ENCODE assay signal across 13 cellular contexts in the genomic region with DNA sequence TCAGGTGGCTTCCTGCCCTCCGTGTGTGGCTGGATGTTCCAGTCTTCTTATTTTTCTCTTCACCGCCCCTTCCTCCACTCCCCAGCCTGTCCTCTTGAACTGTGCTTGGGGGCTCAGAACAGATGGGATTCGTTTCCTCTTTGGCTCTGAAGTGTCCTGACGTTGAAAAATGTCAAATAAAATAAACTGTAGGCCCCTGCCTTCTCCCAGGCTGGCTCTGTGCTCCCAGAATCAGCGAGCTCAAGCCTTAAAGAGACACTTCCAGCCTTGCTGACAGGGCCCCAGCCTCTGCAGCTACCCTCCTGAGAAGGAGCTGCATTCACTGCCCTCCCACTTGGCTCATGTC.
A peak's percentile ranks its signal among the peaks of the same experiment; 100 is the strongest.
DNase-seq lines count a peak whose midpoint lies in the region; ATAC-seq and TF ChIP-seq lines count a peak whose summit lies in the region.
"Had no signal": no experiment of that assay in that cellular context is flagged by ENCODE, and none has a peak within 500 bp of the region (broad histone marks: within the 10 kb centered on the region; RNA-seq: fewer than 3 reads in every experiment).

No MANE protein-coding gene starts in this region.

- H3K36me3 ChIP-seq in gastroesophageal sphincter (no peaks in the 10 kb centered on the region), neural progenitor cell (no peaks in the 10 kb centered on the region), vagina (no peaks in the 10 kb centered on the region)
- H3K36me3 ChIP-seq: right lobe of liver had no signal

- WGBS in gastroesophageal sphincter (ENCODE audit: low coverage in 1 of 2), 2 donors = 15 to 17% methylated on average over 2 to 5 of the region's 5 CpGs

- H3K9ac ChIP-seq in neural progenitor cell = no peak overlapping the region

- DNase-seq in natural killer cell treated with Interleukin-12 subunit alpha and Interleukin-12 subunit beta and Interleukin-15 and Interleukin-18, amount 100 ng/mL, for 72 hours (ENCODE audit: low spot score) = peak; percentile 22
- DNase-seq in natural killer cell = no peak
- no peak for DNase-seq in neural progenitor cell (ENCODE audit: low spot score)
- no peak for DNase-seq in vagina (ENCODE audit: extremely low spot score in 2 of 2)
- no peak for DNase-seq in ureter (ENCODE audit: low spot score)
- no peak for DNase-seq in amygdala (lab: John Stamatoyannopoulos, UW)
- DNase-seq in foreskin melanocyte = no peak
- DNase-seq: activated CD4-positive, alpha-beta memory T cell treated with anti-CD3 and anti-CD28 coated beads for 36 hours; activated effector memory CD4-positive, alpha-beta T cell treated with anti-CD3 and anti-CD28 coated beads, Interleukin-2, amount 50 U/mL, for 16 hours; cortex of kidney; NCI-H146; right lobe of liver had no signal

- peak overlapping the region in 3 of 4 donors; percentile 67 to 74 (median 73) for H3K27ac ChIP-seq in gastroesophageal sphincter
- peak overlapping the region; percentile 61 for H3K27ac ChIP-seq in neural progenitor cell
- peak overlapping the region; percentile 71 for H3K27ac ChIP-seq in vagina
- H3K27ac ChIP-seq: right lobe of liver had no signal

- no peak overlapping the region for H2AFZ ChIP-seq in neural progenitor cell (replicated peaks)

- no peak overlapping the region for H3K4me2 ChIP-seq in neural progenitor cell

- H3K4me1 Mint-ChIP-seq in natural killer cell treated with Interleukin-12 subunit alpha and Interleukin-12 subunit beta and Interleukin-15 and Interleukin-18, amount 100 ng/mL, for 72 hours (ENCODE audit: low read depth in 2 of 2) = no peaks in the 10 kb centered on the region
- H3K4me1 Mint-ChIP-seq in natural killer cell (no peaks in the 10 kb centered on the region), neural progenitor cell (peaks cover 57% of the 10 kb centered on the region)

- H3K4me1 ChIP-seq in gastroesophageal sphincter (peaks cover 0 to 63% (median 32%) of the 10 kb centered on the region in 3 donors), neural progenitor cell (peaks cover 38% of the 10 kb centered on the region), vagina (peaks cover 54% of the 10 kb centered on the region)
- H3K4me1 ChIP-seq: right lobe of liver had no signal

- intact Hi-C loops in natural killer cell (cut with micrococcal nuclease) (no loop called here), vagina (cut with DNase I) (no loop called here)

- H3K27me3 ChIP-seq in gastroesophageal sphincter = no peaks in the 10 kb centered on the region
- H3K27me3 ChIP-seq in neural progenitor cell = no peaks in the 10 kb centered on the region
- no peaks in the 10 kb centered on the region for H3K27me3 ChIP-seq in vagina
- H3K27me3 ChIP-seq: right lobe of liver had no signal

- TF ChIP-seq POLR2A in gastroesophageal sphincter (IDR thresholded peaks at IDR 0.05) = no peak
- TF ChIP-seq POLR2A in vagina (IDR thresholded peaks at IDR 0.05) = no peak

- H3K9me3 ChIP-seq in gastroesophageal sphincter = no peaks in the 10 kb centered on the region
- H3K9me3 ChIP-seq in neural progenitor cell (ENCODE audit: low read depth) = no peaks in the 10 kb centered on the region
- no peaks in the 10 kb centered on the region for H3K9me3 ChIP-seq in vagina
- H3K9me3 ChIP-seq: right lobe of liver had no signal

- H3K4me3 ChIP-seq in gastroesophageal sphincter (no peak overlapping the region), neural progenitor cell (no peak overlapping the region), vagina (no peak overlapping the region)
- H3K4me3 ChIP-seq: right lobe of liver had no signal

- no peaks in the 10 kb centered on the region for H3K9me3 Mint-ChIP-seq in natural killer cell treated with Interleukin-12 subunit alpha and Interleukin-12 subunit beta and Interleukin-15 and Interleukin-18, amount 100 ng/mL, for 72 hours
- H3K9me3 Mint-ChIP-seq in natural killer cell = no peaks in the 10 kb centered on the region
- H3K9me3 Mint-ChIP-seq in neural progenitor cell = no peaks in the 10 kb centered on the region
- H3K9me3 Mint-ChIP-seq: activated CD4-positive, alpha-beta memory T cell treated with anti-CD3 and anti-CD28 coated beads for 36 hours had no signal

- peaks cover 14 to 21% of the 10 kb centered on the region in 2 donors for H3K27me3 Mint-ChIP-seq in natural killer cell treated with Interleukin-12 subunit alpha and Interleukin-12 subunit beta and Interleukin-15 and Interleukin-18, amount 100 ng/mL, for 72 hours
- H3K27me3 Mint-ChIP-seq in natural killer cell (ENCODE audit: low read depth in 2 of 2) (peaks cover 0 to 16% of the 10 kb centered on the region in 2 donors), neural progenitor cell (ENCODE audit: insufficient read depth, low read depth) (no peaks in the 10 kb centered on the region)

- H3K36me3 Mint-ChIP-seq in natural killer cell treated with Interleukin-12 subunit alpha and Interleukin-12 subunit beta and Interleukin-15 and Interleukin-18, amount 100 ng/mL, for 72 hours = no peaks in the 10 kb centered on the region
- no peaks in the 10 kb centered on the region for H3K36me3 Mint-ChIP-seq in natural killer cell
- H3K36me3 Mint-ChIP-seq in neural progenitor cell = peaks cover 2% of the 10 kb centered on the region
- H3K36me3 Mint-ChIP-seq: activated CD4-positive, alpha-beta memory T cell treated with anti-CD3 and anti-CD28 coated beads for 36 hours had no signal

- no peak overlapping the region for H3K27ac Mint-ChIP-seq in natural killer cell treated with Interleukin-12 subunit alpha and Interleukin-12 subunit beta and Interleukin-15 and Interleukin-18, amount 100 ng/mL, for 72 hours
- no peak overlapping the region for H3K27ac Mint-ChIP-seq in natural killer cell
- H3K27ac Mint-ChIP-seq in neural progenitor cell = peak overlapping the region; percentile 83
- H3K27ac Mint-ChIP-seq: activated CD4-positive, alpha-beta memory T cell treated with anti-CD3 and anti-CD28 coated beads for 36 hours had no signal

- ATAC-seq in natural killer cell treated with Interleukin-12 subunit alpha and Interleukin-12 subunit beta and Interleukin-15 and Interleukin-18, amount 100 ng/mL, for 72 hours = no peak
- ATAC-seq in natural killer cell (no peak), gastroesophageal sphincter (no peak)

- TF ChIP-seq EP300 in gastroesophageal sphincter (IDR thresholded peaks at IDR 0.05) = no peak

- H3K79me2 ChIP-seq in neural progenitor cell (ENCODE audit: low read depth) = no peaks in the 10 kb centered on the region

- H3K4me3 Mint-ChIP-seq in natural killer cell treated with Interleukin-12 subunit alpha and Interleukin-12 subunit beta and Interleukin-15 and Interleukin-18, amount 100 ng/mL, for 72 hours = no peak overlapping the region
- H3K4me3 Mint-ChIP-seq in natural killer cell = no peak overlapping the region
- no peak overlapping the region for H3K4me3 Mint-ChIP-seq in neural progenitor cell
- H3K4me3 Mint-ChIP-seq: activated CD4-positive, alpha-beta memory T cell treated with anti-CD3 and anti-CD28 coated beads for 36 hours had no signal

- H3F3A ChIP-seq in neural progenitor cell (ENCODE audit: low read depth) = peaks cover 37% of the 10 kb centered on the region

- H4K20me1 ChIP-seq in neural progenitor cell (ENCODE audit: low read depth) = no peaks in the 10 kb centered on the region

- TF ChIP-seq CTCF in natural killer cell (IDR thresholded peaks at IDR 0.05) (no peak), gastroesophageal sphincter (IDR thresholded peaks at IDR 0.05) (no peak), neural progenitor cell (IDR thresholded peaks at IDR 0.05) (no peak), vagina (IDR thresholded peaks at IDR 0.05) (no peak)
